8 cellular contexts compared by ENCODE assay signal in genomic region chr9:107749787-107750444, GRCh38.
DNase-seq lines count a peak whose midpoint lies in the region; ATAC-seq and TF ChIP-seq lines count a peak whose summit lies in the region.

No MANE protein-coding gene starts in this region.

- H3K4me3 ChIP-seq in esophagus muscularis mucosa (no peak overlapping the region), muscle layer of colon (ENCODE audit: low read depth in 1 of 2, low read length in 2 of 2) (no peak overlapping the region)

- WGBS in H9 (ENCODE audit: extremely low coverage, insufficient read length, low lambda C conversion rate), result no CpG with 5 or more reads among the region's 5 CpGs
- WGBS in esophagus muscularis mucosa, result 64% methylated on average over 4 of the region's 5 CpGs

- no peak overlapping the region for H2BK12ac ChIP-seq in H9 (ENCODE audit: insufficient read length, low read depth, low read length)

- no peaks in the 10 kb centered on the region for H3K27me3 ChIP-seq in H9 (ENCODE audit: insufficient read depth, low read length)
- no peaks in the 10 kb centered on the region for H3K27me3 ChIP-seq in esophagus muscularis mucosa
- H3K27me3 ChIP-seq in muscle layer of colon (ENCODE audit: control insufficient read depth in 1 of 2, insufficient read depth in 2 of 2, low read length in 2 of 2), result no peaks in the 10 kb centered on the region

- no peak overlapping the region for H3K4me2 ChIP-seq in H9 (ENCODE audit: insufficient read depth, insufficient read length, low read length)

- H3K27ac ChIP-seq in H9 (ENCODE audit: insufficient read length, low read depth, low read length) (no peak overlapping the region), esophagus muscularis mucosa (replicated peaks in 1 of 4) (peak overlapping the region; percentile 86 to 88 (median 86)), muscle layer of colon (ENCODE audit: low read depth, low read length) (peak overlapping the region; percentile 73)

- H3K23me2 ChIP-seq in H9 (ENCODE audit: insufficient read length, low read depth, low read length, poor library complexity, severe bottlenecking), result no peaks in the 10 kb centered on the region

- no peak for TF ChIP-seq POLR2A in esophagus muscularis mucosa (IDR thresholded peaks at IDR 0.05; ENCODE audit: low read depth)

- no peak overlapping the region for H4K5ac ChIP-seq in H9 (ENCODE audit: insufficient read length, low read depth, low read length)

- H3K14ac ChIP-seq in H9 (ENCODE audit: insufficient read depth, low read length), result no peak overlapping the region; the same call in none of the 2 replicates

- TF ChIP-seq CTCF in H9 (conservative IDR thresholded peaks at IDR 0.05), result no peak
- TF ChIP-seq CTCF in esophagus muscularis mucosa (IDR thresholded peaks at IDR 0.05), result no peak
- no peak for TF ChIP-seq CTCF in GM20000 (IDR thresholded peaks at IDR 0.05; ENCODE audit: extremely low read depth, missing control alignments)

- no peak overlapping the region for H3T11ph ChIP-seq in H9 (ENCODE audit: low read length)

- H3K9me3 Mint-ChIP-seq in H9, result no peaks in the 10 kb centered on the region; a peak in 1 of 5 replicates
- H3K9me3 Mint-ChIP-seq in activated naive CD8-positive, alpha-beta T cell treated with anti-CD3 and anti-CD28 coated beads, Interleukin-2, amount 50 U/mL, for 24 hours, result no peaks in the 10 kb centered on the region

- no peak overlapping the region for H2AK5ac ChIP-seq in H9 (ENCODE audit: insufficient read length, low read length)

- H3K36me3 ChIP-seq in esophagus muscularis mucosa, result no peaks in the 10 kb centered on the region
- H3K36me3 ChIP-seq in muscle layer of colon (ENCODE audit: insufficient read depth, low read length), result no peaks in the 10 kb centered on the region

- H3K4me1 ChIP-seq in H9 (ENCODE audit: insufficient read depth, low read length), result peaks cover 5% of the 10 kb centered on the region; the same call in 1 of the 2 replicates
- H3K4me1 ChIP-seq in esophagus muscularis mucosa, result peaks cover 30 to 52% (median 42%) of the 10 kb centered on the region in 4 donors
- peaks cover 38% of the 10 kb centered on the region for H3K4me1 ChIP-seq in muscle layer of colon (ENCODE audit: insufficient read depth, low read length)

- H3K4me1 Mint-ChIP-seq in H9, result peaks cover 26 to 35% of the 10 kb centered on the region in 2 experiments
- H3K4me1 Mint-ChIP-seq in activated naive CD8-positive, alpha-beta T cell treated with anti-CD3 and anti-CD28 coated beads, Interleukin-2, amount 50 U/mL, for 24 hours, result no peaks in the 10 kb centered on the region

- peak; percentile 79 for DNase-seq in H9
- peak; percentile 91 for DNase-seq in RKO (ENCODE audit: low spot score)
- DNase-seq in esophagus muscularis mucosa (ENCODE audit: extremely low spot score), result no peak
- no peak for DNase-seq in NCI-H446 treated with DMSO at 0.1 percent for 48 hours (lab: John Stamatoyannopoulos, UW)
- no peak for DNase-seq in GM20000 (ENCODE audit: low spot score)
- no peak for DNase-seq in activated naive CD8-positive, alpha-beta T cell treated with anti-CD3 and anti-CD28 coated beads, Interleukin-2, amount 50 U/mL, for 24 hours

- no peak overlapping the region for H3K4ac ChIP-seq in H9 (ENCODE audit: low read depth, low read length)

- H4K91ac ChIP-seq in H9 (ENCODE audit: insufficient read length, low read depth, low read length), result no peak overlapping the region

- TF ChIP-seq EP300 in esophagus muscularis mucosa (IDR thresholded peaks at IDR 0.05), result no peak

- no peak overlapping the region for H2AFZ ChIP-seq in H9 (ENCODE audit: low read length)

- H3K18ac ChIP-seq in H9 (ENCODE audit: insufficient read length, low read depth, low read length), result no peak overlapping the region

- H3K27me3 Mint-ChIP-seq in H9 (ENCODE audit: low read depth), result no peaks in the 10 kb centered on the region
- H3K27me3 Mint-ChIP-seq in activated naive CD8-positive, alpha-beta T cell treated with anti-CD3 and anti-CD28 coated beads, Interleukin-2, amount 50 U/mL, for 24 hours, result no peaks in the 10 kb centered on the region

- H3K79me1 ChIP-seq in H9 (ENCODE audit: insufficient read depth, low read depth, low read length, poor library complexity, severe bottlenecking), result no peaks in the 10 kb centered on the region

- no peak overlapping the region for H2BK5ac ChIP-seq in H9 (ENCODE audit: insufficient read length, low read length)

- no peak overlapping the region for H3K4me3 Mint-ChIP-seq in H9
- H3K4me3 Mint-ChIP-seq in activated naive CD8-positive, alpha-beta T cell treated with anti-CD3 and anti-CD28 coated beads, Interleukin-2, amount 50 U/mL, for 24 hours, result no peak overlapping the region

- H4K20me1 ChIP-seq in H9 (ENCODE audit: control insufficient read depth, insufficient read depth, insufficient read length), result no peaks in the 10 kb centered on the region

- no peak overlapping the region for H4K8ac ChIP-seq in H9 (replicated peaks; ENCODE audit: insufficient read length, low read depth, low read length)

- ATAC-seq in GM18873 (IDR thresholded peaks at IDR 0.05; ENCODE audit: low FRiP score, unreplicated experiment), result no peak
- ATAC-seq in activated naive CD8-positive, alpha-beta T cell treated with anti-CD3 and anti-CD28 coated beads, Interleukin-2, amount 50 U/mL, for 24 hours, result no peak

- no peaks in the 10 kb centered on the region for H3K79me2 ChIP-seq in H9 (ENCODE audit: insufficient read depth, low read length)

- H3K36me3 Mint-ChIP-seq in H9 (ENCODE audit: insufficient read depth in 1 of 3, low read depth in 3 of 3), result no peaks in the 10 kb centered on the region
- no peaks in the 10 kb centered on the region for H3K36me3 Mint-ChIP-seq in activated naive CD8-positive, alpha-beta T cell treated with anti-CD3 and anti-CD28 coated beads, Interleukin-2, amount 50 U/mL, for 24 hours (ENCODE audit: low read depth)

- H2BK20ac ChIP-seq in H9 (ENCODE audit: low read depth, low read length, poor library complexity, severe bottlenecking), result no peak overlapping the region

- H3K56ac ChIP-seq in H9 (ENCODE audit: insufficient read length, low read depth, low read length), result no peak overlapping the region

- H3K27ac Mint-ChIP-seq in H9, result peak overlapping the region in 2 of 3 experiments; percentile 81; a peak in 4 of 7 replicates
- H3K27ac Mint-ChIP-seq in activated naive CD8-positive, alpha-beta T cell treated with anti-CD3 and anti-CD28 coated beads, Interleukin-2, amount 50 U/mL, for 24 hours, result no peak overlapping the region

- H3K9ac ChIP-seq in H9 (ENCODE audit: extremely low read depth, insufficient read length, low read length) (no peak overlapping the region), muscle layer of colon (ENCODE audit: low read length) (peak overlapping the region; percentile 23)

- no peak overlapping the region for H3K23ac ChIP-seq in H9 (ENCODE audit: insufficient read length, low read depth, low read length)

- no peak overlapping the region for H2BK15ac ChIP-seq in H9 (ENCODE audit: low read depth, low read length)

- no peaks in the 10 kb centered on the region for H3K9me3 ChIP-seq in H9 (ENCODE audit: control insufficient read depth, low read depth, low read length)
- no peaks in the 10 kb centered on the region for H3K9me3 ChIP-seq in esophagus muscularis mucosa
- H3K9me3 ChIP-seq in muscle layer of colon (ENCODE audit: low read length), result no peaks in the 10 kb centered on the region

- intact Hi-C loops in esophagus muscularis mucosa (cut with DNase I), result loop anchor here (2.0 to 10.0 kb wide), 4 partner anchors 111 to 395 kb away; partner anchors contain the start of gene KLF4

- H2BK120ac ChIP-seq in H9 (ENCODE audit: low read depth, low read length, poor library complexity, severe bottlenecking), result peak overlapping the region; percentile 3

Comparison
In these comparisons a context has a peak if more than half of its experiments do, and no peak if none do; other contexts are left out.
1. DNase-seq: peak in H9 (single experiment) and RKO (single experiment); none in esophagus muscularis mucosa (single experiment), NCI-H446 treated with DMSO at 0.1 percent for 48 hours (single experiment), GM20000 (single experiment) and activated naive CD8-positive, alpha-beta T cell treated with anti-CD3 and anti-CD28 coated beads, Interleukin-2, amount 50 U/mL, for 24 hours (single experiment).